27 cellular contexts compared by ENCODE assay signal in the genomic region with DNA sequence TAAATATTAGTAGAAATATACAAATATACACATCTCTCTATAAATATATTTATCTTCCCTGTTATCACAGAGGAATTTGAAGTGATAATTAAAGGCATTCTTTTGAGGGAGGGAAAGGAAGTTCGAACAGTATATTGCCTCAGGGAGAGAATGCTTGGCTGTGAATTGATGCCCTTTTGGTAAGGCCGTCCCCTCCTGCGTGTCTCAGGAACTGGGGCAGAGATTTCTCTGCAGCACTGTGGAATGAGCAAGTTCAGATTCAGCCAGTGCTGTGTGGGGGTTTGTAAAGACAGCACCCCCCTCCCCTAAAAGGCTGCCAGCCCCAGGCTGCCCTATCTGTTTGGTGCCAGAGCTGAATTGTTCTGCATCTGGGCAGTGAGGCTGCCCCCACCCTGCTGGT. TPM values are rescaled to one million over a fixed set of nuclear protein-coding genes. Genes with fewer than 3 reads are reported as not detected.
"Had no signal": no experiment of that assay in that cellular context is flagged by ENCODE, and none has a peak within 500 bp of the region (broad histone marks: within the 10 kb centered on the region; RNA-seq: fewer than 3 reads in every experiment).

No MANE protein-coding gene starts in this region.

- ATAC-seq: activated T-cell treated with anti-CD3 and anti-CD28 coated beads, Interleukin-2, amount 50 U/mL, for 4 hours; esophagus mucosa; right lobe of liver; stimulated activated effector memory CD8-positive, alpha-beta T cell treated with anti-CD3 and anti-CD28 coated beads, Interleukin-12 subunit alpha, Interleukin-12 subunit beta, amount 100 ng/mL, for 72 hours had no signal

- DNase-seq: activated B cell treated with CpG ODN at 0.5 μM for 24 hours; activated CD4-positive, alpha-beta T cell treated with anti-CD3 and anti-CD28 coated beads for 4 hours; activated CD4-positive, alpha-beta T cell treated with anti-CD3 and anti-CD28 coated beads, Interleukin-2, amount 50 U/mL, for 48 hours; activated naive CD4-positive, alpha-beta T cell; activated T-cell treated with anti-CD3 and anti-CD28 coated beads, Interleukin-2, amount 50 U/mL, for 4 hours; adrenal gland; brain microvascular endothelial cell; caudate nucleus; effector memory CD4-positive, alpha-beta T cell; hypothalamus; nephron progenitor cell; right lobe of liver; small intestine; stimulated activated CD4-positive, alpha-beta T cell treated with anti-CD3 and anti-CD28 coated beads, Interleukin-2, amount 100 ng/mL, for 24 hours; trophoblast cell; uterus had no signal

- H3K79me2 ChIP-seq: parathyroid adenoma had no signal

- FAIRE-seq: endothelial cell of umbilical vein, frontal cortex, small intestine had no signal

- H3K27ac ChIP-seq: adrenal gland, ascending aorta, brain microvascular endothelial cell, parathyroid adenoma, right lobe of liver, uterus had no signal

- H3K36me3 ChIP-seq: adrenal gland, brain microvascular endothelial cell, right lobe of liver, uterus had no signal

- H3K36me3 Mint-ChIP-seq: activated naive CD8-positive, alpha-beta T cell; memory B cell; stimulated activated effector memory CD8-positive, alpha-beta T cell treated with anti-CD3 and anti-CD28 coated beads, Interleukin-12 subunit alpha, Interleukin-12 subunit beta, amount 100 ng/mL, for 72 hours had no signal

- H2AFZ ChIP-seq: parathyroid adenoma had no signal

- H3K4me3 Mint-ChIP-seq: activated B cell treated with CpG ODN at 0.5 μM for 24 hours; activated naive CD8-positive, alpha-beta T cell; activated T-cell treated with anti-CD3 and anti-CD28 coated beads, Interleukin-2, amount 50 U/mL, for 4 hours; memory B cell; nephron progenitor cell; stimulated activated effector memory CD8-positive, alpha-beta T cell treated with anti-CD3 and anti-CD28 coated beads, Interleukin-12 subunit alpha, Interleukin-12 subunit beta, amount 100 ng/mL, for 72 hours had no signal

- H3K9me3 Mint-ChIP-seq: activated B cell treated with CpG ODN at 0.5 μM for 24 hours; activated T-cell treated with anti-CD3 and anti-CD28 coated beads, Interleukin-2, amount 50 U/mL, for 4 hours; activated T-helper 2 cell treated with anti-CD3 and anti-CD28 coated beads, Interferon-gamma antibody, Interleukin-2, Interleukin-4, amounts not matched to agents 10 μg/mL and 5 μg/mL and 100 μg/mL, durations not matched to agents 14 hours and 24 hours and 36 hours; memory B cell; nephron progenitor cell; stimulated activated effector memory CD8-positive, alpha-beta T cell treated with anti-CD3 and anti-CD28 coated beads, Interleukin-12 subunit alpha, Interleukin-12 subunit beta, amount 100 ng/mL, for 72 hours had no signal

- H3K27me3 ChIP-seq: adrenal gland, ascending aorta, brain microvascular endothelial cell, right lobe of liver, uterus had no signal

- H3K9ac ChIP-seq: parathyroid adenoma had no signal

- H3K27me3 Mint-ChIP-seq: activated B cell treated with CpG ODN at 0.5 μM for 24 hours had no signal

- H3K9me3 ChIP-seq: adrenal gland, ascending aorta, right lobe of liver, uterus had no signal

- H3K4me3 ChIP-seq: adrenal gland, ascending aorta, right lobe of liver, uterus had no signal

- H3K4me1 ChIP-seq: adrenal gland, parathyroid adenoma, uterus had no signal

- H3K27ac Mint-ChIP-seq: activated B cell treated with CpG ODN at 0.5 μM for 24 hours; activated naive CD8-positive, alpha-beta T cell; activated T-helper 2 cell treated with anti-CD3 and anti-CD28 coated beads, Interferon-gamma antibody, Interleukin-2, Interleukin-4, amounts not matched to agents 10 μg/mL and 5 μg/mL and 100 μg/mL, durations not matched to agents 14 hours and 24 hours and 36 hours; memory B cell; stimulated activated effector memory CD8-positive, alpha-beta T cell treated with anti-CD3 and anti-CD28 coated beads, Interleukin-12 subunit alpha, Interleukin-12 subunit beta, amount 100 ng/mL, for 72 hours had no signal

RNA-seq across cellular contexts. Expression of a gene that starts 42.0 kb away (rescaled TPM):
- total RNA-seq: activated CD8-positive, alpha-beta memory T cell treated with anti-CD3 and anti-CD28 coated beads for 36 hours; activated T-cell treated with anti-CD3 and anti-CD28 coated beads, Interleukin-2, amount 50 U/mL, for 4 hours; esophagus mucosa; mononuclear cell had no signal
